In genomic region chr22:35138521-35138920, GRCh38 we compare ENCODE assay signal across 21 cellular contexts.
DNase-seq lines count a peak whose midpoint lies in the region; ATAC-seq, FAIRE-seq and TF ChIP-seq lines count a peak whose summit lies in the region.
"Had no signal": no experiment of that assay in that cellular context is flagged by ENCODE, and none has a peak within 500 bp of the region (broad histone marks: within the 10 kb centered on the region; RNA-seq: fewer than 3 reads in every experiment).

No MANE protein-coding gene starts in this region.

- FAIRE-seq in bronchial epithelial cell (lab: Jason Lieb, UNC) (peak; percentile 28), small intestine (lab: Jason Lieb, UNC) (no peak)
- FAIRE-seq: A549, GM12891, GM19239 had no signal

- no peaks in the 10 kb centered on the region for H3K9me1 ChIP-seq in IMR-90 (ENCODE audit: insufficient read depth, low read length)

- H3K9me3 ChIP-seq in IMR-90 (ENCODE audit: control insufficient read depth, insufficient read depth, low read length) (no peaks in the 10 kb centered on the region), small intestine (ENCODE audit: control insufficient read depth, low read depth) (no peaks in the 10 kb centered on the region)
- H3K9me3 ChIP-seq: A549 had no signal

- no peak overlapping the region for H3K18ac ChIP-seq in IMR-90 (ENCODE audit: low read depth, low read length)

- H4K8ac ChIP-seq in IMR-90 (ENCODE audit: low read depth in 2 of 2, low read length in 2 of 2), result no peak overlapping the region

- in situ Hi-C loops in IMR-90 (cut with MboI; ENCODE audit: low sequenced_read_pairs), result no loop called here

- H3K9ac ChIP-seq in IMR-90 (ENCODE audit: low read depth, low read length), result no peak overlapping the region

- no peaks in the 10 kb centered on the region for H3K79me1 ChIP-seq in IMR-90 (ENCODE audit: low read depth in 1 of 2, low read length in 2 of 2)

- TF ChIP-seq POLR2A in IMR-90 (IDR thresholded peaks at IDR 0.05; ENCODE audit: low read depth, low read length), result no peak

- no peaks in the 10 kb centered on the region for H3K27me3 ChIP-seq in IMR-90 (ENCODE audit: control insufficient read depth, insufficient read depth, low read length)
- no peaks in the 10 kb centered on the region for H3K27me3 ChIP-seq in bronchial epithelial cell (ENCODE audit: control insufficient read depth, insufficient read depth, low read length)
- H3K27me3 ChIP-seq in small intestine (ENCODE audit: control insufficient read depth in 2 of 2, insufficient read depth in 2 of 2, low read length in 2 of 2), result peaks cover 0 to under 1% of the 10 kb centered on the region in 2 donors

- no peak overlapping the region for H3K14ac ChIP-seq in IMR-90 (replicated peaks; ENCODE audit: low read depth, low read length)

- no peak for TF ChIP-seq RAD21 in IMR-90 (IDR thresholded peaks at IDR 0.05; ENCODE audit: low read length)

- no peak overlapping the region for H3K27ac ChIP-seq in IMR-90 (ENCODE audit: insufficient read depth, low read length)
- no peak overlapping the region for H3K27ac ChIP-seq in small intestine (ENCODE audit: low read depth in 1 of 2, low read length in 1 of 2)
- H3K27ac ChIP-seq: A549 had no signal

- no peak overlapping the region for H2BK5ac ChIP-seq in IMR-90 (ENCODE audit: low read depth, low read length, poor library complexity, severe bottlenecking)

- H2BK120ac ChIP-seq in IMR-90 (ENCODE audit: low read depth, low read length), result no peak overlapping the region

- no peaks in the 10 kb centered on the region for H4K20me1 ChIP-seq in IMR-90 (ENCODE audit: insufficient read depth, low read length)

- no peak overlapping the region for H3K4ac ChIP-seq in IMR-90 (ENCODE audit: low read depth, low read length)

- H2BK15ac ChIP-seq in IMR-90 (ENCODE audit: low read depth, low read length), result no peak overlapping the region

- H2AK5ac ChIP-seq in IMR-90 (ENCODE audit: low read depth, low read length), result no peak overlapping the region

- peak overlapping the region; percentile 33 for H2AFZ ChIP-seq in IMR-90 (replicated peaks; ENCODE audit: low read length, poor library complexity)
- H2AFZ ChIP-seq: GM23338 had no signal

- dilution Hi-C loops in IMR-90 (cut with HindIII; ENCODE audit: low sequenced_read_pairs, unreplicated experiment), result no loop called here

- intact Hi-C loops in IMR-90 (cut with micrococcal nuclease), result no loop called here

- no peak overlapping the region for H3K23ac ChIP-seq in IMR-90 (ENCODE audit: low read depth, low read length)

- no peak for TF ChIP-seq CTCF in IMR-90 (conservative IDR thresholded peaks at IDR 0.05; ENCODE audit: low read depth, low read length)
- TF ChIP-seq CTCF in bronchial epithelial cell (IDR thresholded peaks at IDR 0.05; ENCODE audit: insufficient read depth, low read length, severe bottlenecking), result no peak

- H3K4me3 ChIP-seq in IMR-90 (ENCODE audit: insufficient read depth, low read depth, low read length), result no peak overlapping the region
- no peak overlapping the region for H3K4me3 ChIP-seq in bronchial epithelial cell (ENCODE audit: low read depth, low read length)
- H3K4me3 ChIP-seq in small intestine (ENCODE audit: low read depth in 1 of 2, low read length in 2 of 2), result no peak overlapping the region
- H3K4me3 ChIP-seq: A549, GM23338 had no signal

- no peak overlapping the region for H2AK9ac ChIP-seq in IMR-90 (replicated peaks; ENCODE audit: low read depth, low read length, poor library complexity)

- DNase-seq in IMR-90 (no peak), bronchial epithelial cell (ENCODE audit: low read depth) (no peak), small intestine (peak; percentile 64), AG08395 (ENCODE audit: low spot score) (no peak), T-helper 2 cell (no peak)
- DNase-seq in activated T-cell treated with anti-CD3 and anti-CD28 coated beads, Interleukin-2, amount 50 U/mL, for 1 hour, result no peak
- DNase-seq: 8988T; ACHN; C1 segment of cervical spinal cord; Calu3; CD4-positive, alpha-beta memory T cell; COR-L47; DMS53; DMS79 treated with DMSO at 0.1 percent for 48 hours; GF-D8; H9 had no signal

- no TSS peak for BruUV-seq in IMR-90 (replicated peaks; lab: Mats Ljungman, UMichigan)

- H2BK20ac ChIP-seq in IMR-90 (ENCODE audit: low read depth, low read length), result no peak overlapping the region

- 49% methylated on average over 4 of the region's 5 CpGs; no CpG with 5 or more reads in 1 of the 2 experiments for WGBS in IMR-90 (ENCODE audit: extremely low coverage in 2 of 2, insufficient read length in 1 of 2), 2 experiments
- WGBS in small intestine, 3 donors, result 21 to 75% (median 39%) methylated on average over 5 of the region's 5 CpGs

- H4K5ac ChIP-seq in IMR-90 (ENCODE audit: low read depth, low read length), result no peak overlapping the region

- POLR2A ChIA-PET in IMR-90 (lab: Charles Lee; ENCODE audit: unreplicated experiment), result no interaction called here

- no peak overlapping the region for H3K4me2 ChIP-seq in IMR-90 (ENCODE audit: low read depth, low read length)
- H3K4me2 ChIP-seq: A549, GM23338 had no signal

- H3K56ac ChIP-seq in IMR-90 (ENCODE audit: extremely low read depth, insufficient read depth, low read length), result no peak overlapping the region

- no peak overlapping the region for H4K91ac ChIP-seq in IMR-90 (ENCODE audit: insufficient read depth, low read depth, low read length)

- ATAC-seq in IMR-90 (ENCODE audit: low read depth), result no peak
- ATAC-seq: A549, GM23338, HCT116 had no signal

- CTCF ChIA-PET in IMR-90 (lab: Yijun Ruan, JAX), result no interaction called here

- H3K36me3 ChIP-seq in IMR-90 (ENCODE audit: control insufficient read depth, insufficient read depth, low read length), result no peaks in the 10 kb centered on the region
- no peaks in the 10 kb centered on the region for H3K36me3 ChIP-seq in bronchial epithelial cell (ENCODE audit: control insufficient read depth, insufficient read depth, low read length)
- H3K36me3 ChIP-seq in small intestine (ENCODE audit: control insufficient read depth in 2 of 2, insufficient read depth in 2 of 2, low read length in 2 of 2), result no peaks in the 10 kb centered on the region

- H3K4me1 ChIP-seq in IMR-90 (ENCODE audit: control insufficient read depth, insufficient read depth, low read length) (no peaks in the 10 kb centered on the region), small intestine (ENCODE audit: control insufficient read depth in 2 of 2, insufficient read depth in 1 of 2, low read depth in 1 of 2, low read length in 1 of 2) (no peaks in the 10 kb centered on the region)
- H3K4me1 ChIP-seq: A549 had no signal

TF ChIP-seq in IMR-90, 13 proteins besides CTCF, POLR2A, EP300 and RAD21:
- TF ChIP-seq NFE2L2 (IDR thresholded peaks at IDR 0.05; ENCODE audit: low read depth, low read length), result no peak
- no peak for TF ChIP-seq CHD1 (IDR thresholded peaks at IDR 0.05; ENCODE audit: low read depth, low read length)
- no peak for TF ChIP-seq RCOR1 (IDR thresholded peaks at IDR 0.05; ENCODE audit: insufficient replicate concordance, low read length)
- TF ChIP-seq MAZ (IDR thresholded peaks at IDR 0.05; ENCODE audit: borderline replicate concordance, low read depth, low read length), result no peak
- TF ChIP-seq USF2 (IDR thresholded peaks at IDR 0.05; ENCODE audit: low read depth, low read length), result no peak
- TF ChIP-seq BHLHE40 (IDR thresholded peaks at IDR 0.05; ENCODE audit: low read depth, low read length), result no peak
- TF ChIP-seq FOS (IDR thresholded peaks at IDR 0.05; ENCODE audit: low read depth, low read length), result no peak
- TF ChIP-seq CEBPB (IDR thresholded peaks at IDR 0.05; ENCODE audit: low read depth, low read length), result no peak
- no peak for TF ChIP-seq MXI1 (IDR thresholded peaks at IDR 0.05; ENCODE audit: borderline replicate concordance, low read depth, low read length)
- TF ChIP-seq MAFK (IDR thresholded peaks at IDR 0.05; ENCODE audit: low read depth, low read length), result no peak
- TF ChIP-seq ELK1 (IDR thresholded peaks at IDR 0.05; ENCODE audit: borderline replicate concordance, low read depth, low read length), result no peak
- TF ChIP-seq SMC3 (IDR thresholded peaks at IDR 0.05; ENCODE audit: low read depth, low read length), result no peak
- no peak for TF ChIP-seq RFX5 (IDR thresholded peaks at IDR 0.05; ENCODE audit: low read depth, low read length)
